13 cellular contexts compared by ENCODE assay signal in genomic region chr17:50514936-50515702, GRCh38. TPM values are rescaled to one million over a fixed set of nuclear protein-coding genes. Genes with fewer than 3 reads are reported as not detected.
DNase-seq lines count a peak whose midpoint lies in the region; FAIRE-seq and TF ChIP-seq lines count a peak whose summit lies in the region.
"Had no signal": no experiment of that assay in that cellular context is flagged by ENCODE, and none has a peak within 500 bp of the region (broad histone marks: within the 10 kb centered on the region; RNA-seq: fewer than 3 reads in every experiment).

No MANE protein-coding gene starts in this region.

- H3K36me3 ChIP-seq in ectodermal cell (ENCODE audit: control insufficient read depth, insufficient read depth, low read length) = no peaks in the 10 kb centered on the region
- H3K36me3 ChIP-seq: upper lobe of right lung had no signal

- TF ChIP-seq CTCF in nephron progenitor cell (IDR thresholded peaks at IDR 0.05) (no peak), D721Med (IDR thresholded peaks at IDR 0.05; ENCODE audit: insufficient read depth, missing control alignments) (no peak)

- peak overlapping the region; percentile 36 for H3K27ac ChIP-seq in ectodermal cell (ENCODE audit: insufficient read depth, low read depth, low read length, poor library complexity, severe bottlenecking)
- H3K27ac ChIP-seq: upper lobe of right lung had no signal

- WGBS in ectodermal cell, 2 experiments = 36 to 52% methylated on average over 6 of the region's 6 CpGs

- H3K4me3 Mint-ChIP-seq in nephron progenitor cell = no peak overlapping the region
- no peak overlapping the region for H3K4me3 Mint-ChIP-seq in activated naive CD4-positive, alpha-beta T cell treated with anti-CD3 and anti-CD28 coated beads for 36 hours
- H3K4me3 Mint-ChIP-seq: activated CD4-positive, alpha-beta T cell treated with anti-CD3 and anti-CD28 coated beads for 36 hours had no signal

- intact Hi-C loops in activated naive CD4-positive, alpha-beta T cell treated with anti-CD3 and anti-CD28 coated beads for 36 hours (cut with micrococcal nuclease) = no loop called here

- peaks cover 61% of the 10 kb centered on the region for H3K4me1 Mint-ChIP-seq in nephron progenitor cell
- peaks cover 33% of the 10 kb centered on the region for H3K4me1 Mint-ChIP-seq in activated naive CD4-positive, alpha-beta T cell treated with anti-CD3 and anti-CD28 coated beads for 36 hours (ENCODE audit: low read depth)

- no peak for DNase-seq in nephron progenitor cell
- DNase-seq in NCI-H524 (lab: John Stamatoyannopoulos, UW) = no peak
- DNase-seq in D721Med (ENCODE audit: insufficient read length, low spot score) = no peak
- DNase-seq in activated naive CD4-positive, alpha-beta T cell treated with anti-CD3 and anti-CD28 coated beads for 36 hours = no peak
- DNase-seq: activated CD4-positive, alpha-beta T cell treated with anti-CD3 and anti-CD28 coated beads for 36 hours; amniotic stem cell; Calu3; NCI-H1436; upper lobe of right lung had no signal

- H3K9me3 ChIP-seq in ectodermal cell (ENCODE audit: control insufficient read depth, low read length) = no peaks in the 10 kb centered on the region
- H3K9me3 ChIP-seq: upper lobe of right lung had no signal

- no peak overlapping the region for H3K4me3 ChIP-seq in ectodermal cell (ENCODE audit: insufficient read depth, low read depth, low read length)
- H3K4me3 ChIP-seq: upper lobe of right lung had no signal

- H3K27me3 ChIP-seq in ectodermal cell (ENCODE audit: control insufficient read depth, insufficient read depth, low read length, poor library complexity, severe bottlenecking) = no peaks in the 10 kb centered on the region
- H3K27me3 ChIP-seq: upper lobe of right lung had no signal

- H3K36me3 Mint-ChIP-seq in nephron progenitor cell (ENCODE audit: low read depth) = no peaks in the 10 kb centered on the region
- H3K36me3 Mint-ChIP-seq in activated naive CD4-positive, alpha-beta T cell treated with anti-CD3 and anti-CD28 coated beads for 36 hours (ENCODE audit: low read depth) = no peaks in the 10 kb centered on the region

- H3K4me1 ChIP-seq in ectodermal cell (ENCODE audit: control insufficient read depth, insufficient read depth, low read length) = peaks cover 38% of the 10 kb centered on the region
- H3K4me1 ChIP-seq: upper lobe of right lung had no signal

- TF ChIP-seq EP300 in Ishikawa (IDR thresholded peaks at IDR 0.05; ENCODE audit: borderline replicate concordance) = no peak

- H3K27ac Mint-ChIP-seq in nephron progenitor cell = peak overlapping the region; percentile 14
- no peak overlapping the region for H3K27ac Mint-ChIP-seq in activated naive CD4-positive, alpha-beta T cell treated with anti-CD3 and anti-CD28 coated beads for 36 hours
- H3K27ac Mint-ChIP-seq: activated CD4-positive, alpha-beta T cell treated with anti-CD3 and anti-CD28 coated beads for 36 hours had no signal

- no peak for TF ChIP-seq RAD21 in Ishikawa (IDR thresholded peaks at IDR 0.05; ENCODE audit: low read depth)

- no peak for FAIRE-seq in D721Med (lab: Jason Lieb, UNC)

- peaks cover 6% of the 10 kb centered on the region for H3K27me3 Mint-ChIP-seq in nephron progenitor cell (ENCODE audit: low read depth, poor library complexity)
- H3K27me3 Mint-ChIP-seq in activated naive CD4-positive, alpha-beta T cell treated with anti-CD3 and anti-CD28 coated beads for 36 hours (ENCODE audit: low read depth) = no peaks in the 10 kb centered on the region

- CTCF ChIA-PET in activated naive CD4-positive, alpha-beta T cell treated with anti-CD3 and anti-CD28 coated beads for 36 hours (lab: Charles Lee) = interaction anchor here (1.0 to 2.2 kb wide), 2 partner anchors 11 to 16 kb away, joined by 3 to 6 read pairs; no protein-coding TSS in a partner anchor

- no peaks in the 10 kb centered on the region for H3K9me3 Mint-ChIP-seq in nephron progenitor cell
- no peaks in the 10 kb centered on the region for H3K9me3 Mint-ChIP-seq in activated naive CD4-positive, alpha-beta T cell treated with anti-CD3 and anti-CD28 coated beads for 36 hours

TF ChIP-seq in Ishikawa, 13 proteins besides CTCF, POLR2A, EP300 and RAD21:
- TF ChIP-seq CEBPB (IDR thresholded peaks at IDR 0.05) (no peak), CREB1 (IDR thresholded peaks at IDR 0.05; ENCODE audit: low read depth) (no peak), YY1 (IDR thresholded peaks at IDR 0.05; ENCODE audit: low read depth) (no peak), TEAD4 (IDR thresholded peaks at IDR 0.05) (0 out of 2 replicates have a peak, but pooled peaks have one; percentile 30)
- TF ChIP-seq, protein P1, sequence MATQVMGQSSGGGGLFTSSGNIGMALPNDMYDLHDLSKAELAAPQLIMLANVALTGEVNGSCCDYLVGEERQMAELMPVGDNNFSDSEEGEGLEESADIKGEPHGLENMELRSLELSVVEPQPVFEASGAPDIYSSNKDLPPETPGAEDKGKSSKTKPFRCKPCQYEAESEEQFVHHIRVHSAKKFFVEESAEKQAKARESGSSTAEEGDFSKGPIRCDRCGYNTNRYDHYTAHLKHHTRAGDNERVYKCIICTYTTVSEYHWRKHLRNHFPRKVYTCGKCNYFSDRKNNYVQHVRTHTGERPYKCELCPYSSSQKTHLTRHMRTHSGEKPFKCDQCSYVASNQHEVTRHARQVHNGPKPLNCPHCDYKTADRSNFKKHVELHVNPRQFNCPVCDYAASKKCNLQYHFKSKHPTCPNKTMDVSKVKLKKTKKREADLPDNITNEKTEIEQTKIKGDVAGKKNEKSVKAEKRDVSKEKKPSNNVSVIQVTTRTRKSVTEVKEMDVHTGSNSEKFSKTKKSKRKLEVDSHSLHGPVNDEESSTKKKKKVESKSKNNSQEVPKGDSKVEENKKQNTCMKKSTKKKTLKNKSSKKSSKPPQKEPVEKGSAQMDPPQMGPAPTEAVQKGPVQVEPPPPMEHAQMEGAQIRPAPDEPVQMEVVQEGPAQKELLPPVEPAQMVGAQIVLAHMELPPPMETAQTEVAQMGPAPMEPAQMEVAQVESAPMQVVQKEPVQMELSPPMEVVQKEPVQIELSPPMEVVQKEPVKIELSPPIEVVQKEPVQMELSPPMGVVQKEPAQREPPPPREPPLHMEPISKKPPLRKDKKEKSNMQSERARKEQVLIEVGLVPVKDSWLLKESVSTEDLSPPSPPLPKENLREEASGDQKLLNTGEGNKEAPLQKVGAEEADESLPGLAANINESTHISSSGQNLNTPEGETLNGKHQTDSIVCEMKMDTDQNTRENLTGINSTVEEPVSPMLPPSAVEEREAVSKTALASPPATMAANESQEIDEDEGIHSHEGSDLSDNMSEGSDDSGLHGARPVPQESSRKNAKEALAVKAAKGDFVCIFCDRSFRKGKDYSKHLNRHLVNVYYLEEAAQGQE (IDR thresholded peaks at IDR 0.05; ENCODE audit: low read depth) = no peak
- TF ChIP-seq, protein P2, sequence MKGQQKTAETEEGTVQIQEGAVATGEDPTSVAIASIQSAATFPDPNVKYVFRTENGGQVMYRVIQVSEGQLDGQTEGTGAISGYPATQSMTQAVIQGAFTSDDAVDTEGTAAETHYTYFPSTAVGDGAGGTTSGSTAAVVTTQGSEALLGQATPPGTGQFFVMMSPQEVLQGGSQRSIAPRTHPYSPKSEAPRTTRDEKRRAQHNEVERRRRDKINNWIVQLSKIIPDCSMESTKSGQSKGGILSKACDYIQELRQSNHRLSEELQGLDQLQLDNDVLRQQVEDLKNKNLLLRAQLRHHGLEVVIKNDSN (IDR thresholded peaks at IDR 0.05) = no peak

RNA-seq across cellular contexts. Expression of gene MYCBPAP, which starts 6.9 kb away (rescaled TPM):
- 5.0 TPM for polyA plus RNA-seq in ectodermal cell (2013, experiment 1 of 4)
- polyA plus RNA-seq in ectodermal cell (2013, experiment 2 of 4) = 2.6 TPM
- 2.8 TPM for polyA plus RNA-seq in ectodermal cell (2013, experiment 3 of 4)
- 2.7 TPM for polyA plus RNA-seq in ectodermal cell (2013, experiment 4 of 4)
- total RNA-seq in activated naive CD4-positive, alpha-beta T cell treated with anti-CD3 and anti-CD28 coated beads for 36 hours = 1 to 10 TPM; 5.5 to 5.8 TPM
- total RNA-seq: H4 had no signal

RNA-seq across cellular contexts. Expression of gene EPN3, which starts 17.4 kb away (rescaled TPM):
- polyA plus RNA-seq in ectodermal cell (2013, experiment 1 of 4) = not detected
- 0.12 TPM for polyA plus RNA-seq in ectodermal cell (2013, experiment 2 of 4)
- not detected for polyA plus RNA-seq in ectodermal cell (2013, experiment 3 of 4)
- 0.16 TPM for polyA plus RNA-seq in ectodermal cell (2013, experiment 4 of 4)
- not detected for total RNA-seq in activated naive CD4-positive, alpha-beta T cell treated with anti-CD3 and anti-CD28 coated beads for 36 hours
- total RNA-seq: activated CD4-positive, alpha-beta T cell treated with anti-CD3 and anti-CD28 coated beads for 36 hours; H4 had no signal

RNA-seq across cellular contexts. Expression of gene SPATA20, which starts 31.9 kb away (rescaled TPM):
- 28.3 TPM for polyA plus RNA-seq in ectodermal cell (2013, experiment 1 of 4)
- 28.4 TPM for polyA plus RNA-seq in ectodermal cell (2013, experiment 2 of 4)
- 27.3 TPM for polyA plus RNA-seq in ectodermal cell (2013, experiment 3 of 4)
- polyA plus RNA-seq in ectodermal cell (2013, experiment 4 of 4) = 27.0 TPM
- total RNA-seq in activated naive CD4-positive, alpha-beta T cell treated with anti-CD3 and anti-CD28 coated beads for 36 hours = 10 to 100 TPM; 15.8 to 16.1 TPM

RNA-seq across cellular contexts. Expression of gene RSAD1, which starts 36.5 kb away (rescaled TPM):
- polyA plus RNA-seq in ectodermal cell (2013, experiment 1 of 4) = 20.8 TPM
- 17.6 TPM for polyA plus RNA-seq in ectodermal cell (2013, experiment 2 of 4)
- polyA plus RNA-seq in ectodermal cell (2013, experiment 3 of 4) = 17.8 TPM
- 18.2 TPM for polyA plus RNA-seq in ectodermal cell (2013, experiment 4 of 4)
- total RNA-seq in activated naive CD4-positive, alpha-beta T cell treated with anti-CD3 and anti-CD28 coated beads for 36 hours = 10 to 100 TPM; 39.2 to 40.4 TPM

RNA-seq across cellular contexts. Expression of gene CACNA1G, which starts 45.4 kb away (rescaled TPM):
- polyA plus RNA-seq in ectodermal cell (2013, experiment 1 of 4) = 8.6 TPM
- polyA plus RNA-seq in ectodermal cell (2013, experiment 2 of 4) = 8.9 TPM
- polyA plus RNA-seq in ectodermal cell (2013, experiment 3 of 4) = 9.1 TPM
- 9.4 TPM for polyA plus RNA-seq in ectodermal cell (2013, experiment 4 of 4)
- total RNA-seq in activated naive CD4-positive, alpha-beta T cell treated with anti-CD3 and anti-CD28 coated beads for 36 hours = under 1 TPM; 0.22 to 0.24 TPM
- total RNA-seq: activated CD4-positive, alpha-beta T cell treated with anti-CD3 and anti-CD28 coated beads for 36 hours; Calu3; glomerular endothelial cell; upper lobe of right lung had no signal
